11 cellular contexts compared by ENCODE assay signal in the genomic region with DNA sequence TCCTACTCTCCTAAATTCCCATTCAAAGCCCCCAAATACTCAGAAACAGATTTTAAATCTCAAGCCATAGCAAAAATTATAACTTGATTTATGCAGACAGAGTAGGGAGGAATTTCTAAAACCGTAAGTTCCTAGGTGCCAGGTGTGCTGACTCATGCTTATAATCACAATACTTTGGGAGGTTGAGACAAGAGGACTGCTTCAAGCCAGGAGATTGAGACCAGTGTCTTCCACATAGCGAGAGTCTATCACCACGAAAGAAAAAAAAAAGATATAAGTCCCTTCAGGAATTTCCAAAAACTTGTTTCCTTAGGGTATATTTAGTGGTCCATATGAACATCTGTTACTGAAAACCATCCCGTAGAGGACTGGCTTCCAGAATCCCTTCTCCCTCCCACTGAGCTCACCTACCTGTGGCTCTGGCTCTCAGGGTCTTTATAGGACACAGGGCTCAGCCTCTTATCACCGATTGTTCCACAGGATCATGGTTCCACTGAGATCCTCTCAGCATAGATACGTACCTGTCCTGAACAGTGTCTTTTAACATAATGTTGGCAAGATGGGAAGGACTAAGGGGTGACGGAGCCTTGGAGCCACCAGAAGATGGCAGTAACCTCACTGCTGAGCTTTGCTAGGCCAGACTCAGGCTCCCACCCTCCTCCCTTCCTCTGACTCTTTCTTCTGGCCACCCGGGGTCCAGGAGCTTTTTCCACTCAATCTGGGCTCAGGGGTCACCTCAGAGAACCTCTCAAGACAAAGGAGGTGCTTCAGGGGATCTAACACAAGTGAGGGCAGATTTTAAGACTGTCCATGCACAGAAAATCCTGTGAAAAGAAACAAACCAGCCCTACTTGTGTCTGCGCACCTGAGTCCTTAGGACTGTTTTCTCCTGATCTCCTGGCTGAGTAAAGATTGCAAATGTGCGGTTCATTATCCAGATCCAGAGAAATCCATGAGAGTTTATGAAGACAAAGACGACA.
A peak's percentile ranks its signal among the peaks of the same experiment; 100 is the strongest.
DNase-seq lines count a peak whose midpoint lies in the region; ATAC-seq and TF ChIP-seq lines count a peak whose summit lies in the region.
"Had no signal": no experiment of that assay in that cellular context is flagged by ENCODE, and none has a peak within 500 bp of the region (broad histone marks: within the 10 kb centered on the region; RNA-seq: fewer than 3 reads in every experiment).

No MANE protein-coding gene starts in this region.

- peaks cover 82% of the 10 kb centered on the region for H3K27me3 Mint-ChIP-seq in neural crest cell (ENCODE audit: low read depth)

- peak overlapping the region; percentile 62 for H3K4me3 ChIP-seq in Karpas-422 (ENCODE audit: low read length)
- no peak overlapping the region for H3K4me3 ChIP-seq in astrocyte of the spinal cord (ENCODE audit: low read depth, low read length)
- H3K4me3 ChIP-seq in tibial artery = no peak overlapping the region

- H3K36me3 Mint-ChIP-seq in neural crest cell (ENCODE audit: low read depth) = no peaks in the 10 kb centered on the region

- in situ Hi-C loops in astrocyte of the spinal cord (cut with HindIII; ENCODE audit: low sequenced_read_pairs) = no loop called here

- no peaks in the 10 kb centered on the region for H3K9me2 ChIP-seq in Karpas-422 (replicated peaks; ENCODE audit: insufficient read depth, low read length)

- H3K4me2 ChIP-seq in Karpas-422 (ENCODE audit: low read depth, low read length, poor library complexity, severe bottlenecking) = peak overlapping the region; percentile 62

- ATAC-seq in HG02884 (IDR thresholded peaks at IDR 0.05; ENCODE audit: unreplicated experiment) = no peak
- ATAC-seq: activated T-helper 17 cell treated with anti-CD3 and anti-CD28 coated beads, Interleukin-2, amount 50 U/mL, for 72 hours had no signal

- H3K4me1 ChIP-seq in Karpas-422 (ENCODE audit: low read length) (peaks cover 31% of the 10 kb centered on the region), tibial artery (no peaks in the 10 kb centered on the region)

- H2AFZ ChIP-seq in Karpas-422 (ENCODE audit: low read length) = peak overlapping the region; percentile 91

- H3K27ac ChIP-seq in Karpas-422 (ENCODE audit: low read length) (peak overlapping the region; percentile 89), tibial artery (no peak overlapping the region)

- no peaks in the 10 kb centered on the region for H4K20me1 ChIP-seq in Karpas-422 (ENCODE audit: insufficient read depth, low read depth, low read length)

- intact Hi-C loops in tibial artery (cut with DNase I; ENCODE audit: low total_unique reads) = no loop called here

- no peaks in the 10 kb centered on the region for H3K9me3 Mint-ChIP-seq in neural crest cell
- H3K9me3 Mint-ChIP-seq: activated T-helper 17 cell treated with anti-CD3 and anti-CD28 coated beads, Interleukin-2, amount 50 U/mL, for 72 hours had no signal

- DNase-seq in DMS53 (lab: John Stamatoyannopoulos, UW) (peak; percentile 12), DMS53 treated with DMSO at 0.1 percent for 48 hours (lab: John Stamatoyannopoulos, UW; ENCODE audit: unreplicated experiment) (no peak), Karpas-422 (peak; percentile 85), astrocyte of the spinal cord (ENCODE audit: low read depth, low spot score) (no peak), neural crest cell (ENCODE audit: low read depth, low spot score) (no peak), tibial artery (no peak), occipital lobe (lab: John Stamatoyannopoulos, UW) (no peak)
- DNase-seq: mesenchymal stem cell, SW 1271 had no signal

- no peak overlapping the region for H3K4me3 Mint-ChIP-seq in neural crest cell
- H3K4me3 Mint-ChIP-seq: activated T-helper 17 cell treated with anti-CD3 and anti-CD28 coated beads, Interleukin-2, amount 50 U/mL, for 72 hours had no signal

- H3K9me3 ChIP-seq in Karpas-422 (ENCODE audit: low read length) = no peaks in the 10 kb centered on the region
- no peaks in the 10 kb centered on the region for H3K9me3 ChIP-seq in tibial artery

- H3K36me3 ChIP-seq in Karpas-422 (ENCODE audit: insufficient read depth, low read length) (no peaks in the 10 kb centered on the region; the same call in 1 of the 2 replicates), tibial artery (no peaks in the 10 kb centered on the region)

- peak; percentile 63 for TF ChIP-seq CTCF in astrocyte of the spinal cord (IDR thresholded peaks at IDR 0.05; ENCODE audit: low read depth, low read length)
- TF ChIP-seq CTCF in neural crest cell (conservative IDR thresholded peaks at IDR 0.05) = peak; percentile 39
- no peak for TF ChIP-seq CTCF in tibial artery (IDR thresholded peaks at IDR 0.05)

- no peaks in the 10 kb centered on the region for H3K79me2 ChIP-seq in Karpas-422 (ENCODE audit: low read length)

- H3K27ac Mint-ChIP-seq in neural crest cell (ENCODE audit: unreplicated experiment) = no peak overlapping the region
- H3K27ac Mint-ChIP-seq: activated T-helper 17 cell treated with anti-CD3 and anti-CD28 coated beads, Interleukin-2, amount 50 U/mL, for 72 hours had no signal

- H3K4me1 Mint-ChIP-seq in neural crest cell = no peaks in the 10 kb centered on the region
- H3K4me1 Mint-ChIP-seq: activated T-helper 17 cell treated with anti-CD3 and anti-CD28 coated beads, Interleukin-2, amount 50 U/mL, for 72 hours had no signal

- H3K27me3 ChIP-seq in Karpas-422 (ENCODE audit: low read length) = no peaks in the 10 kb centered on the region
- peaks cover 0 to 9% of the 10 kb centered on the region in 2 donors for H3K27me3 ChIP-seq in tibial artery

- H3K9ac ChIP-seq in Karpas-422 (ENCODE audit: low read length) = peak overlapping the region; percentile 61

Comparison
In these comparisons a context has a peak if more than half of its experiments do, and no peak if none do; other contexts are left out.
1. DNase-seq: peak in DMS53 (single experiment) and Karpas-422 (single experiment); none in DMS53 treated with DMSO at 0.1 percent for 48 hours (single experiment), astrocyte of the spinal cord (single experiment), neural crest cell (single experiment), tibial artery (0 of 2) and occipital lobe (single experiment).
2. CTCF ChIP-seq: peak in astrocyte of the spinal cord (single experiment) and neural crest cell (single experiment); none in tibial artery (0 of 2).